In the genomic region with DNA sequence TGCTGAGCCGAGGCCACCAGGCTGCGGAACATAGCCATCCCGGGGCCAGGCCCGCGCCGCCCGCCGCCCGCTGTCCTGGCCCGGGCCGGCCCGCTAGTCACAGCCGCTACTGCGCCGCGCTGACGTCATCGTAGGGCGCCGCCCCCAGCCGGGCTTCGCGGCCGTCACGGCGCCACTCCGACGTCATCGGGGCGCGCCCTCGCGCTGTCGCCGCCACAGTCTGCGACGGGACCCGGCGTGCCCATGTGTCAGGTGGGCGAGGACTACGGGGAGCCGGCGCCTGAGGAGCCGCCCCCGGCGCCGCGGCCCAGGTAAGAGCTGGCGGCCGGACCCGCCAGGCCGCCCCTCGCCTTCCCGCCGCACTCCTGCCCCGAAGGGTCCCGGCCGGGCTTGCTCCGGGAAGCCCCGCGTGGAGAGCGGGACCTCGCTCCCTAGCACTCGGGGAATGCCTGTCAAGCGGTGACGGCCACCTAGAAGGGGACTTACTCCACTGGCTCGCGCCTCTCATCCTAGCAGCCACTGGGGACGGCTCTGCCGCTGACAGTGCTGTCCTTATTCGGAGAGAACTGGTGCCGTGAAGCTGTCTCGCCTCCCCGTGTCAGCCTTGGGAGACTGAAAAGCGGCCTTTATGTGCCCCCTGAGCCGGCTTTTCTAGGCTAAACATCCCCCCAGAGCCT, we compare ENCODE assay signal across 8 cellular contexts. TPM values are rescaled to one million over a fixed set of nuclear protein-coding genes. Genes with fewer than 3 reads are reported as not detected.
DNase-seq lines count a peak whose midpoint lies in the region; ATAC-seq, FAIRE-seq and TF ChIP-seq lines count a peak whose summit lies in the region.

A gene (plus strand): TSS at position 216 of the 677 bp plus-strand sequence. CDS start 28 bp downstream, at position 244.
A gene with protein sequence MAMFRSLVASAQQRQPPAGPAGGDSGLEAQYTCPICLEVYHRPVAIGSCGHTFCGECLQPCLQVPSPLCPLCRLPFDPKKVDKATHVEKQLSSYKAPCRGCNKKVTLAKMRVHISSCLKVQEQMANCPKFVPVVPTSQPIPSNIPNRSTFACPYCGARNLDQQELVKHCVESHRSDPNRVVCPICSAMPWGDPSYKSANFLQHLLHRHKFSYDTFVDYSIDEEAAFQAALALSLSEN (minus strand): TSS at position 121 of the 677 bp plus-strand sequence. CDS start 83 bp downstream, at position 38.

- POLR2A ChIA-PET in GM10248 (lab: Yijun Ruan, JAX) = interaction anchor here (0.6 kb wide), 1 partner anchor 39 kb away, joined by 3 read pairs; no protein-coding TSS in a partner anchor

- ATAC-seq in left ventricle myocardium superior (peak; percentile 90), psoas muscle (peak; percentile 93 to 96 (median 94))

- CTCF ChIA-PET in GM10248 (lab: Yijun Ruan, JAX) = interaction anchor here (1.0 to 5.5 kb wide), 6 partner anchors 9 to 73 kb away, joined by 3 to 23 read pairs (median 4); a partner anchor contains a TSS

- no peak for TF ChIP-seq CTCF in GM10248 (IDR thresholded peaks at IDR 0.05; ENCODE audit: control extremely low read depth, extremely low read depth, low read depth, missing control alignments)
- no peak for TF ChIP-seq CTCF in HFF-Myc (IDR thresholded peaks at IDR 0.05; ENCODE audit: low read depth, low read length, missing control alignments)
- TF ChIP-seq CTCF in psoas muscle (IDR thresholded peaks at IDR 0.05) = no peak

- 0% methylated on average over 49 to 76 of the region's 76 CpGs for WGBS in psoas muscle, 3 donors

- intact Hi-C loops in left ventricle myocardium superior (cut with micrococcal nuclease) = no loop called here
- intact Hi-C loops in psoas muscle (cut with DNase I) = loop anchor here (5.0 kb wide), 2 partner anchors 44 to 139 kb away; a partner anchor contains a TSS

- H3K27ac ChIP-seq in psoas muscle = peak within 1 kb of the TSS; percentile 91

- peak; percentile 98 for FAIRE-seq in urothelium cell line (lab: Jason Lieb, UNC)

- DNase-seq in GM10248 (ENCODE audit: extremely low spot score) (peak; percentile 98), HFF-Myc (ENCODE audit: extremely low read depth, low read depth) (peak; percentile 43), NCI-H1048 (lab: John Stamatoyannopoulos, UW) (peak; percentile 61), T-helper 2 cell (peak; percentile 85 to 93 (median 90)), amygdala (lab: John Stamatoyannopoulos, UW) (peak in 54 of 56 donors; percentile 30 to 91 (median 74)), left ventricle myocardium superior (peak; percentile 97), psoas muscle (peak; percentile 94 to 97), urothelium cell line (ENCODE audit: low spot score) (peak; percentile 98)

- H3K27me3 ChIP-seq in psoas muscle (ENCODE audit: insufficient read depth in 3 of 3, low read length in 2 of 3) = no peaks in the 10 kb centered on the region

- peaks cover 0 to 20% of the 10 kb centered on the region in 2 donors for H3K36me3 ChIP-seq in psoas muscle (ENCODE audit: insufficient read depth in 1 of 2, low read depth in 1 of 2)

- peaks cover 18% of the 10 kb centered on the region for H3K4me1 ChIP-seq in psoas muscle

- H3K4me3 ChIP-seq in HFF-Myc (replicated peaks; ENCODE audit: low read depth, low read length) (peak within 1 kb of the TSS; percentile 98), psoas muscle (peak within 1 kb of the TSS; percentile 88)

- no peaks in the 10 kb centered on the region for H3K9me3 ChIP-seq in psoas muscle

RNA-seq across cellular contexts. Expression of the first gene that starts in this region (rescaled TPM):
- total RNA-seq in left ventricle myocardium superior = 22.7 TPM
- total RNA-seq in psoas muscle = 10 to 100 TPM; 12.4 to 24.1 (median 19.6) TPM
- polyA plus RNA-seq in psoas muscle = 10 to 100 TPM; 20.2 to 24.1 (median 21.9) TPM

RNA-seq across cellular contexts. Expression of the second gene that starts in this region (rescaled TPM):
- total RNA-seq in left ventricle myocardium superior (16.2 TPM), psoas muscle (10 to 100 TPM; 13.4 to 22.9 (median 15.7) TPM)
- 10 to 100 TPM; 10.1 to 14.9 (median 12.1) TPM for polyA plus RNA-seq in psoas muscle

Comparison
In these comparisons a context has a peak if more than half of its experiments do, and no peak if none do; other contexts are left out.
1. Peak in every context shown above with its lines: DNase-seq, ATAC-seq, H3K4me3 ChIP-seq and H3K27ac ChIP-seq.
2. DNase-seq: peak in every context shown above with its lines; median percentile 98 in GM10248; 98 in urothelium cell line; 97 in left ventricle myocardium superior; 96 in psoas muscle; 90 in T-helper 2 cell; 74 in amygdala; 61 in NCI-H1048; 43 in HFF-Myc.